ENCODE assay signal across 1 cellular context in the genomic region with DNA sequence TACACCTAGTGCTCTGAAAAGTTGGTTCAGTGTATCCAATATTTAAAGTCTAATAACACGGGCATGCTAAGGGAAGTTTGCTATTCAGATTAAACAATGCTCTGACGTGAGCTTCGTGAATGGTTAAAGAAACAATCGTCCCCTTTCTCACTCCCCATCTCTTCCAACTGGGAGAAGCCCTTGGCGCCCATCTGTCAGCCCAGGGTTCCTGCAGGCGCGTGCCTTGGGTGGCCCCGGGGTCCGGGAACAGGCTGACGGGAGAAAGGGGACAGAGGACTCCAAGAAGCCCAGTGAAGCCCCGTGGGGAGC.
TF ChIP-seq lines count a peak whose summit lies in the region.

No MANE protein-coding gene starts in this region.

TF ChIP-seq in K562, 482 proteins besides CTCF, POLR2A, EP300 and RAD21 (continued from another document):
- no peak for TF ChIP-seq THAP12 (CRISPR knock-in tag; IDR thresholded peaks at IDR 0.05)
- no peak for TF ChIP-seq MTA1 (IDR thresholded peaks at IDR 0.05; ENCODE audit: borderline replicate concordance)
- no peak for TF ChIP-seq ESRRA (IDR thresholded peaks at IDR 0.05; ENCODE audit: borderline replicate concordance, low read depth)
- 0 out of 2 replicates have a peak, but pooled peaks have one; percentile 63 for TF ChIP-seq ZBTB49 (CRISPR knock-in tag; IDR thresholded peaks at IDR 0.05; ENCODE audit: borderline replicate concordance)
TF ChIP-seq in K562: peak in this region for 11.
